ENCODE assay signal across 8 cellular contexts in the genomic region with DNA sequence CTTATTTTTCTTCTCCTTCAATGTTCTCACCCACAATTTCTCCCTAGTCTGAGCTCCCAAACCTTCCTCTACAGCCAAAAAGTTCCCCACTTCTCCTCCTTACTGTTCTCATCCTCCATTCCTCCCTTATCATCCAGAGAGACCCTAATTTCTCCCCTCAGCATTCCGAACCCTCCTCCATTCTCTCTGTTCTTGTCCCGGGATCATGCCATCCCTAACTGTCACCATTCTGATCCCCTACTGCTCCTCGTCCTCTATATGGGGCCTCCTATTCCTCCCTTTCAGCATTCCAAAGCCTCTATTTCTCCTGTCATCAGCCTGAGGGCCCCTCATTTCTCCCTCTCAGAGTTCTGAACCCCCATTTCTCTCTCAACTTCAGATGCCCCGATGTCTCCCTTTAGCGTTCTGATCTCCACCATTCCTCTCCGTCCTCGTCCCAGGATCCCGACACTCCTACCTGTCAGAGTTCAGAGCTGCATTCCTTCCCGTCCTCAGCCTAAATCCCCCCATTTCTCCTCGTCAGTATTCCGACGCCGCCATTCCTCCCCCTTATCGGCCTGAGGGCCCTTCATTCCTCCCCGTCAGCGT. TPM values are rescaled to one million over a fixed set of nuclear protein-coding genes. Genes with fewer than 3 reads are reported as not detected.
DNase-seq lines count a peak whose midpoint lies in the region; ATAC-seq and TF ChIP-seq lines count a peak whose summit lies in the region.

No MANE protein-coding gene starts in this region.

- no peaks in the 10 kb centered on the region for H3K9me3 Mint-ChIP-seq in Caco-2 (ENCODE audit: unreplicated experiment)

- no peaks in the 10 kb centered on the region; the same call in none of the 2 replicates for H3K36me3 ChIP-seq in Caco-2 (ENCODE audit: control insufficient read depth, insufficient read depth, low read length)
- H3K36me3 ChIP-seq in Panc1 (ENCODE audit: control insufficient read depth, insufficient read depth, low read length): peaks cover 7% of the 10 kb centered on the region
- no peaks in the 10 kb centered on the region for H3K36me3 ChIP-seq in ovary

- in situ Hi-C loops in Panc1 (cut with HindIII; ENCODE audit: low pct_unique_long_range_greater_than_20kb, low sequenced_read_pairs): no loop called here

- no peaks in the 10 kb centered on the region for H3K27me3 Mint-ChIP-seq in Caco-2 (ENCODE audit: insufficient read depth, unreplicated experiment)

- TF ChIP-seq CTCF in Caco-2 (IDR thresholded peaks at IDR 0.05; ENCODE audit: insufficient read depth in 1 of 2, low read depth in 1 of 2, low read length in 1 of 2, severe bottlenecking in 1 of 2, unreplicated experiment in 1 of 2) (no peak), Panc1 (IDR thresholded peaks at IDR 0.05) (no peak), ovary (IDR thresholded peaks at IDR 0.05) (no peak)

- peak overlapping the region; percentile 86 for H3K4me3 Mint-ChIP-seq in Caco-2 (ENCODE audit: unreplicated experiment)

- peaks cover 15% of the 10 kb centered on the region for H3K36me3 Mint-ChIP-seq in Caco-2 (ENCODE audit: insufficient read depth, unreplicated experiment)

- BruUV-seq in Caco-2 (replicated peaks; lab: Mats Ljungman, UMichigan) (no TSS peak), Panc1 (replicated peaks; lab: Mats Ljungman, UMichigan) (no TSS peak)

- peaks cover 12% of the 10 kb centered on the region for H3K4me1 Mint-ChIP-seq in Caco-2 (ENCODE audit: low read depth, unreplicated experiment)

- POLR2A ChIA-PET in Caco-2 (lab: Charles Lee): no interaction called here
- POLR2A ChIA-PET in Panc1 (lab: Charles Lee): no interaction called here

- TF ChIP-seq EP300 in ovary (IDR thresholded peaks at IDR 0.05): no peak

- intact Hi-C loops in Caco-2 (cut with micrococcal nuclease; ENCODE audit: unreplicated experiment) (no loop called here), Panc1 (cut with micrococcal nuclease; ENCODE audit: unreplicated experiment) (loop anchor here (10.0 kb wide), 1 partner anchor 74 kb away; no protein-coding TSS in a partner anchor), ovary (cut with DNase I) (loop anchor here in 1 of 4 donors (10.0 kb wide), 1 partner anchor 786 kb away; a partner anchor contains a TSS)

- CTCF ChIA-PET in Caco-2 (lab: Charles Lee) (interaction anchor here (1.9 kb wide), 1 partner anchor 77 kb away, joined by 11 read pairs; no protein-coding TSS in a partner anchor), Panc1 (lab: Charles Lee) (no interaction called here)

- H3K27me3 ChIP-seq in Caco-2 (replicated peaks; ENCODE audit: control insufficient read depth, insufficient read depth, low read length): no peaks in the 10 kb centered on the region
- no peaks in the 10 kb centered on the region for H3K27me3 ChIP-seq in Panc1 (ENCODE audit: control insufficient read depth, insufficient read depth, low read length)
- no peaks in the 10 kb centered on the region for H3K27me3 ChIP-seq in ovary

- ATAC-seq in Panc1: no peak
- ATAC-seq in GM18498 (IDR thresholded peaks at IDR 0.05; ENCODE audit: unreplicated experiment): no peak
- ATAC-seq in GM19467 (IDR thresholded peaks at IDR 0.05; ENCODE audit: unreplicated experiment): no peak

- H3K4me3 ChIP-seq in Caco-2 (ENCODE audit: low read depth, low read length): peak overlapping the region; percentile 56
- H3K4me3 ChIP-seq in Panc1 (ENCODE audit: low read depth in 2 of 2, low read length in 2 of 2): peak overlapping the region; percentile 88 to 98
- H3K4me3 ChIP-seq in ovary: peak overlapping the region; percentile 95

- WGBS in ovary, 3 donors: 0 to 1% (median 1%) methylated on average over 16 of the region's 16 CpGs

- no peaks in the 10 kb centered on the region for H3K9me3 ChIP-seq in Caco-2
- no peaks in the 10 kb centered on the region for H3K9me3 ChIP-seq in Panc1 (ENCODE audit: control insufficient read depth, insufficient read depth, low read depth, low read length)
- H3K9me3 ChIP-seq in ovary: no peaks in the 10 kb centered on the region

- no peak for DNase-seq in Caco-2
- DNase-seq in Panc1 (ENCODE audit: low read depth, low spot score): no peak
- no peak for DNase-seq in epithelial cell of prostate (ENCODE audit: low read depth, low spot score)
- DNase-seq in ovary: no peak
- no peak for DNase-seq in D341Med (ENCODE audit: low spot score)
- DNase-seq in GM19238 (ENCODE audit: insufficient read length, low spot score): no peak

- H3K4me1 ChIP-seq in Caco-2 (no peaks in the 10 kb centered on the region), Panc1 (ENCODE audit: control insufficient read depth, insufficient read depth, low read length) (peaks cover 8% of the 10 kb centered on the region), ovary (ENCODE audit: insufficient read depth) (peaks cover 8% of the 10 kb centered on the region)

- peak overlapping the region; percentile 94 for H3K27ac Mint-ChIP-seq in Caco-2 (ENCODE audit: unreplicated experiment)

- H3K27ac ChIP-seq in Panc1 (ENCODE audit: low read length) (peak overlapping the region; percentile 94), epithelial cell of prostate (peak overlapping the region; percentile 96), ovary (peak overlapping the region; percentile 60 to 84)

- TF ChIP-seq POLR2A in ovary (IDR thresholded peaks at IDR 0.05): no peak

RNA-seq across cellular contexts. Expression of a gene that starts 0.5 kb away (rescaled TPM):
- total RNA-seq in Caco-2 (2022): 31.1 and 34.7 TPM in 2 replicates
- 47.3 TPM for total RNA-seq in Panc1 (2021; ENCODE audit: unreplicated experiment)
- polyA plus RNA-seq in Panc1 (2012; ENCODE audit: insufficient read length): 39.9 TPM
- total RNA-seq in ovary: 10 to 100 TPM; 47.7 to 78.5 (median 61.7) TPM
- polyA plus RNA-seq in ovary: 10 to 100 TPM; 30.1 to 37.8 TPM

RNA-seq across cellular contexts. Expression of a gene that starts 6.7 kb away (rescaled TPM):
- total RNA-seq in Caco-2 (2022): 37.7 and 41.5 TPM in 2 replicates
- total RNA-seq in Panc1 (2021; ENCODE audit: unreplicated experiment): 60.8 TPM
- polyA plus RNA-seq in Panc1 (2012; ENCODE audit: insufficient read length): 75.0 TPM
- 10 to 100 TPM; 39.1 to 77.9 (median 70.7) TPM for total RNA-seq in ovary
- 10 to 100 TPM; 52.0 to 67.8 TPM for polyA plus RNA-seq in ovary

RNA-seq across cellular contexts. Expression of a gene that starts 14.5 kb away (rescaled TPM):
- total RNA-seq in Caco-2 (2022) (0.23 TPM in 1 of 2 replicates, not detected in the other), Panc1 (2021; ENCODE audit: unreplicated experiment) (0.23 TPM), ovary (1 to 10 TPM in 1 of 7 donors, under 1 TPM in 6; 0.40 to 9.9 (median 0.61) TPM)
- 0.28 TPM for polyA plus RNA-seq in Panc1 (2012; ENCODE audit: insufficient read length)
- polyA plus RNA-seq in ovary: 1 to 10 TPM in 1 of 2 donors, under 1 TPM in 1; 0.41 to 1.2 TPM
